Comparison of ENCODE assay signal across 8 cellular contexts in genomic region chr1:34984435-34985062, GRCh38. TPM values are rescaled to one million over a fixed set of nuclear protein-coding genes. Genes with fewer than 3 reads are reported as not detected.
DNase-seq lines count a peak whose midpoint lies in the region; ATAC-seq and TF ChIP-seq lines count a peak whose summit lies in the region.

No MANE protein-coding gene starts in this region.

- H3K27ac ChIP-seq in adipose tissue (ENCODE audit: low read depth, low read length) = peak overlapping the region; percentile 30
- H3K27ac ChIP-seq in hepatocyte = peak overlapping the region; percentile 91
- peak overlapping the region; percentile 94 for H3K27ac ChIP-seq in rectal smooth muscle tissue (ENCODE audit: low read depth, low read length)

- TF ChIP-seq CTCF in hepatocyte (IDR thresholded peaks at IDR 0.05; ENCODE audit: poor library complexity) = no peak

- H3K4me1 ChIP-seq in hepatocyte (ENCODE audit: insufficient read depth) (peaks cover 13% of the 10 kb centered on the region), rectal smooth muscle tissue (ENCODE audit: control insufficient read depth, insufficient read depth, low read length) (peaks cover 5% of the 10 kb centered on the region)

- H2AFZ ChIP-seq in hepatocyte = peak overlapping the region; percentile 99

- H3K9ac ChIP-seq in rectal smooth muscle tissue (ENCODE audit: low read length) = peak overlapping the region; percentile 88

- H3K4me3 ChIP-seq in MG63 (peak overlapping the region; percentile 72), hepatocyte (peak overlapping the region; percentile 99), rectal smooth muscle tissue (ENCODE audit: low read length) (peak overlapping the region; percentile 91)

- no peaks in the 10 kb centered on the region for H4K20me1 ChIP-seq in hepatocyte (ENCODE audit: insufficient read depth, poor library complexity, severe bottlenecking)

- ATAC-seq in GM21360 (IDR thresholded peaks at IDR 0.05; ENCODE audit: unreplicated experiment) = peak; percentile 11

- H3K27me3 ChIP-seq in MG63 = no peaks in the 10 kb centered on the region
- H3K27me3 ChIP-seq in hepatocyte = no peaks in the 10 kb centered on the region
- H3K27me3 ChIP-seq in rectal smooth muscle tissue (ENCODE audit: control insufficient read depth, insufficient read depth, low read length) = no peaks in the 10 kb centered on the region

- no peaks in the 10 kb centered on the region for H3K9me2 ChIP-seq in hepatocyte (replicated peaks; ENCODE audit: insufficient read depth)

- DNase-seq in CMK (ENCODE audit: low read depth) (peak; percentile 46), MG63 (peak; percentile 53), hepatocyte (ENCODE audit: low spot score) (peak; percentile 26), UCSD-AML1 (lab: John Stamatoyannopoulos, UW; ENCODE audit: unreplicated experiment) (no peak)
- DNase-seq in activated CD4-positive, alpha-beta T cell treated with anti-CD3 and anti-CD28 coated beads for 1 hour = no peak

- no peaks in the 10 kb centered on the region for H3K9me3 ChIP-seq in MG63
- no peaks in the 10 kb centered on the region for H3K9me3 ChIP-seq in hepatocyte (ENCODE audit: low read depth)

- peak overlapping the region; percentile 94 for H3K4me2 ChIP-seq in hepatocyte

- H3K36me3 ChIP-seq in MG63 (no peaks in the 10 kb centered on the region; the same call in none of the 2 replicates), hepatocyte (replicated peaks; ENCODE audit: insufficient read depth, low read depth) (peaks cover 2% of the 10 kb centered on the region), rectal smooth muscle tissue (ENCODE audit: control insufficient read depth, insufficient read depth, low read length) (no peaks in the 10 kb centered on the region)

- H3K79me2 ChIP-seq in hepatocyte = peaks cover 16% of the 10 kb centered on the region

- 0 to 1% (median 1%) methylated on average over 13 to 14 of the region's 14 CpGs for WGBS in adipose tissue, 3 donors
- WGBS in hepatocyte (ENCODE audit: low lambda C conversion rate, missing lambda C conversion rate) = 4% methylated on average over 10 of the region's 14 CpGs

RNA-seq across cellular contexts. Expression of gene TMEM35B, which starts 0.6 kb away (rescaled TPM):
- 46.1 and 53.9 TPM in 2 replicates for total RNA-seq in MG63 (2014; rRNA removed; shearing (Covaris generic); ENCODE audit: low replicate concordance)
- polyA plus RNA-seq in adipose tissue (10 to 100 TPM; 26.7 to 55.1 (median 51.8) TPM), hepatocyte (51.5 and 51.8 TPM in 2 replicates)
- total RNA-seq in hepatocyte = 37.5 and 43.8 TPM in 2 replicates

RNA-seq across cellular contexts. Expression of gene ZMYM6, which starts 47.2 kb away (rescaled TPM):
- 6.3 and 14.5 TPM in 2 replicates for total RNA-seq in MG63 (2014; rRNA removed; shearing (Covaris generic); ENCODE audit: low replicate concordance)
- polyA plus RNA-seq in adipose tissue (1 to 10 TPM; 3.9 to 7.6 (median 5.0) TPM), hepatocyte (10.6 and 11.3 TPM in 2 replicates)
- total RNA-seq in hepatocyte = 16.7 and 20.7 TPM in 2 replicates

RNA-seq across cellular contexts. Expression of gene DLGAP3, which starts 55.1 kb away (rescaled TPM):
- total RNA-seq in MG63 (2014; rRNA removed; shearing (Covaris generic); ENCODE audit: low replicate concordance) = not detected in 2 replicates
- polyA plus RNA-seq in adipose tissue = under 1 TPM; 0.22 to 0.36 (median 0.28) TPM
- total RNA-seq in hepatocyte = 0.04 and 0.33 TPM in 2 replicates
- 0.79 and 1.0 TPM in 2 replicates for polyA plus RNA-seq in hepatocyte

Comparison
In these comparisons a context has a peak if more than half of its experiments do, and no peak if none do; other contexts are left out.
1. DNase-seq: peak in CMK (single experiment), MG63 (single experiment) and hepatocyte (single experiment); none in UCSD-AML1 (single experiment) and activated CD4-positive, alpha-beta T cell treated with anti-CD3 and anti-CD28 coated beads for 1 hour (single experiment).
2. H3K27ac ChIP-seq: peak in every context shown above with its lines; median percentile 94 in rectal smooth muscle tissue; 91 in hepatocyte; 30 in adipose tissue.
3. Peak in every context shown above with its lines, with median percentiles within 50 percentile points of each other: H3K4me3 ChIP-seq.